Comparison of ENCODE assay signal across 8 cellular contexts in genomic region chr7:27172823-27173411, GRCh38. TPM values are rescaled to one million over a fixed set of nuclear protein-coding genes. Genes with fewer than 3 reads are reported as not detected.
DNase-seq lines count a peak whose midpoint lies in the region; ATAC-seq and TF ChIP-seq lines count a peak whose summit lies in the region.

No MANE protein-coding gene starts in this region.

- intact Hi-C loops in heart left ventricle (cut with DNase I) = loop anchor here in 1 of 10 donors (10.0 kb wide), 1 partner anchor 1308 kb away; no protein-coding TSS in a partner anchor

- H3K27ac ChIP-seq in heart left ventricle (peak overlapping the region in 1 of 12 donors; percentile 91), skeletal muscle tissue (ENCODE audit: low read depth, low read length) (peak overlapping the region; percentile 84)

- H3K27ac Mint-ChIP-seq in stimulated activated naive CD8-positive, alpha-beta T cell treated with anti-CD3 and anti-CD28 coated beads, Interleukin-15, Interleukin-2, amounts not matched to agents 100 ng/mL and 50 ng/mL, for 24 hours = no peak overlapping the region

- ATAC-seq in stimulated activated naive CD8-positive, alpha-beta T cell treated with anti-CD3 and anti-CD28 coated beads, Interleukin-15, Interleukin-2, amounts not matched to agents 100 U/mL and 50 U/mL, for 24 hours = no peak
- ATAC-seq in heart left ventricle (peak in 1 of 4 donors; percentile 39), GM21367 (IDR thresholded peaks at IDR 0.05; ENCODE audit: unreplicated experiment) (no peak), HG03354 (IDR thresholded peaks at IDR 0.05; ENCODE audit: poor library complexity, severe bottlenecking, unreplicated experiment) (no peak)

- 1 to 2% (median 1%) methylated on average over 26 to 40 of the region's 40 CpGs for WGBS in heart left ventricle, 4 donors

- H3K4me3 ChIP-seq in heart left ventricle (peak overlapping the region; percentile 25 to 59 (median 41)), skeletal muscle tissue (ENCODE audit: low read length in 3 of 3) (peak overlapping the region; percentile 80 to 84 (median 81))

- peak overlapping the region; percentile 74 to 97 (median 90) for H3K9ac ChIP-seq in skeletal muscle tissue (ENCODE audit: low read depth in 1 of 3, low read length in 3 of 3)

- H3K36me3 ChIP-seq in heart left ventricle (no peaks in the 10 kb centered on the region), skeletal muscle tissue (ENCODE audit: control insufficient read depth in 3 of 3, insufficient read depth in 3 of 3, low read length in 3 of 3) (no peaks in the 10 kb centered on the region)

- no peak for DNase-seq in stimulated activated naive CD8-positive, alpha-beta T cell treated with anti-CD3 and anti-CD28 coated beads, Interleukin-15, Interleukin-2, amounts not matched to agents 100 U/mL and 50 U/mL, for 24 hours
- DNase-seq in SW480 (ENCODE audit: low spot score) = peak; percentile 69
- DNase-seq in heart left ventricle = peak in 1 of 5 donors; percentile 58
- DNase-seq in SIG-M5 treated with dmso at 0.1 percent for 504 hours (lab: John Stamatoyannopoulos, UW; ENCODE audit: unreplicated experiment) = no peak

- no peak for TF ChIP-seq POLR2A in heart left ventricle (IDR thresholded peaks at IDR 0.05)

- peak overlapping the region; percentile 41 for H3K4me3 Mint-ChIP-seq in stimulated activated naive CD8-positive, alpha-beta T cell treated with anti-CD3 and anti-CD28 coated beads, Interleukin-15, Interleukin-2, amounts not matched to agents 100 ng/mL and 50 ng/mL, for 24 hours

- no peak for TF ChIP-seq CTCF in heart left ventricle (IDR thresholded peaks at IDR 0.05)

- no peaks in the 10 kb centered on the region for H3K9me3 ChIP-seq in heart left ventricle
- no peaks in the 10 kb centered on the region for H3K9me3 ChIP-seq in skeletal muscle tissue (ENCODE audit: control insufficient read depth in 3 of 3, low read length in 3 of 3)

- no peaks in the 10 kb centered on the region for H3K9me3 Mint-ChIP-seq in stimulated activated naive CD8-positive, alpha-beta T cell treated with anti-CD3 and anti-CD28 coated beads, Interleukin-15, Interleukin-2, amounts not matched to agents 100 ng/mL and 50 ng/mL, for 24 hours

- H3K4me1 ChIP-seq in heart left ventricle (peaks cover 0 to 41% (median 20%) of the 10 kb centered on the region in 12 donors), skeletal muscle tissue (ENCODE audit: control insufficient read depth in 3 of 3, insufficient read depth in 3 of 3, low read length in 3 of 3) (peaks cover 55 to 65% (median 61%) of the 10 kb centered on the region in 3 donors)

- no peaks in the 10 kb centered on the region for H3K36me3 Mint-ChIP-seq in stimulated activated naive CD8-positive, alpha-beta T cell treated with anti-CD3 and anti-CD28 coated beads, Interleukin-15, Interleukin-2, amounts not matched to agents 100 ng/mL and 50 ng/mL, for 24 hours (ENCODE audit: low read depth)

- peaks cover 27% of the 10 kb centered on the region for H3K4me1 Mint-ChIP-seq in stimulated activated naive CD8-positive, alpha-beta T cell treated with anti-CD3 and anti-CD28 coated beads, Interleukin-15, Interleukin-2, amounts not matched to agents 100 ng/mL and 50 ng/mL, for 24 hours (ENCODE audit: low read depth)

- peaks cover 66% of the 10 kb centered on the region for H3K27me3 Mint-ChIP-seq in stimulated activated naive CD8-positive, alpha-beta T cell treated with anti-CD3 and anti-CD28 coated beads, Interleukin-15, Interleukin-2, amounts not matched to agents 100 ng/mL and 50 ng/mL, for 24 hours

- H3K27me3 ChIP-seq in heart left ventricle (peaks cover 88 to 100% (median 99%) of the 10 kb centered on the region in 9 donors), skeletal muscle tissue (ENCODE audit: control insufficient read depth in 3 of 3, insufficient read depth in 3 of 3, low read length in 3 of 3) (peaks cover 6 to 20% (median 7%) of the 10 kb centered on the region in 3 donors)

RNA-seq across cellular contexts. Expression of gene HOXA10, which starts 1.2 kb away (rescaled TPM):
- total RNA-seq in heart left ventricle = under 1 TPM in 2 of 9 donors, not detected in 7; 0.18 to 0.36 TPM
- under 1 TPM in 1 of 2 donors, not detected in 1; 0.06 TPM for polyA plus RNA-seq in heart left ventricle
- total RNA-seq in skeletal muscle tissue = 13.6 TPM

RNA-seq across cellular contexts. Expression of gene HOXA9, which starts 7.6 kb away (rescaled TPM):
- under 1 TPM in 1 of 9 donors, not detected in 8; 0.29 TPM for total RNA-seq in heart left ventricle
- polyA plus RNA-seq in heart left ventricle = not detected
- total RNA-seq in skeletal muscle tissue = 7.8 TPM

RNA-seq across cellular contexts. Expression of gene HOXA11, which starts 12.1 kb away (rescaled TPM):
- total RNA-seq in heart left ventricle (not detected), skeletal muscle tissue (2.1 TPM)
- polyA plus RNA-seq in heart left ventricle = not detected

RNA-seq across cellular contexts. Expression of gene HOXA7, which starts 16.4 kb away (rescaled TPM):
- under 1 TPM in 1 of 9 donors, not detected in 8; 0.29 TPM for total RNA-seq in heart left ventricle
- polyA plus RNA-seq in heart left ventricle = not detected
- 1.6 TPM for total RNA-seq in skeletal muscle tissue

RNA-seq across cellular contexts. Expression of gene HOXA3, which starts 20.5 kb away (rescaled TPM):
- total RNA-seq in heart left ventricle (1 to 10 TPM in 3 of 9 donors, under 1 TPM in 4, not detected in 2; 0.19 to 3.1 (median 0.67) TPM), skeletal muscle tissue (3.7 TPM)
- polyA plus RNA-seq in heart left ventricle = under 1 TPM; 0.07 to 0.11 TPM

Comparison
In these comparisons a context has a peak if more than half of its experiments do, and no peak if none do; other contexts are left out.
1. RNA of gene HOXA10, which starts 1.2 kb away (total RNA-seq): 13.6 TPM in skeletal muscle tissue (single experiment); 0.18 to 0.36 TPM in heart left ventricle; every median in the first group is over 10 times any median in the second.